1 cellular context compared by ENCODE assay signal in the genomic region with DNA sequence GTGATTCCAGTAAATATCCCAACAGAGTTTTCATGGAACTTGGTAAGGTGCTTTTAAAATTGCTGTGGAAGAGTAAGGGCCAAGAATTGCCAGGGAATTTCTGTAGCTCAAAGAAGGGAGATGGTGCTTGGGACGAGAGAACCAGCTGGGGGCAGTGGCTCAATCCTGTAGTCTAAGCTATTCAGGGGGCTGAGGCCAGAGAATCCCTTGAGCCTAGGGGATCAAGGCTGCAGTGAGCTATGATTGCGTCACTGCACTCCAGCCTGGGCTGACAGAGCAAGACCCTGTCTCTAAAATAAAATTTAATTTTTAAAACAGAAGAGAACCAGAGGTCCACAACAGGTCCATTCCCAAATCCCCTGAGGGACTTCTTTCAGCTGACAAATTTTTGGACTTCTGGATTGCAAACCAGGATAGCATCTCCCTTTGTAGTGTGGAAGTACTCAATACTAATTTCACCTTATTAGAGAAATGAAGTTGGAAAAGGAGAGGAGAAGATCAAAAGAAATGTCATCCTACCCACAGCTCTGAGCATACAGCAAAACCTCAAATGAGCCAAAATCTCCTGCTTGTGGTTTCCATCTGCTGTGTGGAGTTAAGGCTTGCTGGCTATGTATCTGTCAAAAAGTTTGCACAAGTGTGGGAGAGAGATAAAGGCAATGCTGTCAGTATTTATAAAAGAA.
TF ChIP-seq lines count a peak whose summit lies in the region.

No MANE protein-coding gene starts in this region.

TF ChIP-seq in IMR-90, 13 proteins besides CTCF, POLR2A, EP300 and RAD21 (continued from another document):
- TF ChIP-seq, protein P1, sequence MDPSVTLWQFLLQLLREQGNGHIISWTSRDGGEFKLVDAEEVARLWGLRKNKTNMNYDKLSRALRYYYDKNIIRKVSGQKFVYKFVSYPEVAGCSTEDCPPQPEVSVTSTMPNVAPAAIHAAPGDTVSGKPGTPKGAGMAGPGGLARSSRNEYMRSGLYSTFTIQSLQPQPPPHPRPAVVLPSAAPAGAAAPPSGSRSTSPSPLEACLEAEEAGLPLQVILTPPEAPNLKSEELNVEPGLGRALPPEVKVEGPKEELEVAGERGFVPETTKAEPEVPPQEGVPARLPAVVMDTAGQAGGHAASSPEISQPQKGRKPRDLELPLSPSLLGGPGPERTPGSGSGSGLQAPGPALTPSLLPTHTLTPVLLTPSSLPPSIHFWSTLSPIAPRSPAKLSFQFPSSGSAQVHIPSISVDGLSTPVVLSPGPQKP (IDR thresholded peaks at IDR 0.05; ENCODE audit: borderline replicate concordance, low read depth, low read length): no peak
- TF ChIP-seq CEBPB (IDR thresholded peaks at IDR 0.05; ENCODE audit: low read depth, low read length): peak; percentile 41
- TF ChIP-seq BHLHE40 (IDR thresholded peaks at IDR 0.05; ENCODE audit: low read depth, low read length): no peak
- TF ChIP-seq MXI1 (IDR thresholded peaks at IDR 0.05; ENCODE audit: borderline replicate concordance, low read depth, low read length): no peak
- TF ChIP-seq SMC3 (IDR thresholded peaks at IDR 0.05; ENCODE audit: low read depth, low read length): no peak
